In the genomic region with DNA sequence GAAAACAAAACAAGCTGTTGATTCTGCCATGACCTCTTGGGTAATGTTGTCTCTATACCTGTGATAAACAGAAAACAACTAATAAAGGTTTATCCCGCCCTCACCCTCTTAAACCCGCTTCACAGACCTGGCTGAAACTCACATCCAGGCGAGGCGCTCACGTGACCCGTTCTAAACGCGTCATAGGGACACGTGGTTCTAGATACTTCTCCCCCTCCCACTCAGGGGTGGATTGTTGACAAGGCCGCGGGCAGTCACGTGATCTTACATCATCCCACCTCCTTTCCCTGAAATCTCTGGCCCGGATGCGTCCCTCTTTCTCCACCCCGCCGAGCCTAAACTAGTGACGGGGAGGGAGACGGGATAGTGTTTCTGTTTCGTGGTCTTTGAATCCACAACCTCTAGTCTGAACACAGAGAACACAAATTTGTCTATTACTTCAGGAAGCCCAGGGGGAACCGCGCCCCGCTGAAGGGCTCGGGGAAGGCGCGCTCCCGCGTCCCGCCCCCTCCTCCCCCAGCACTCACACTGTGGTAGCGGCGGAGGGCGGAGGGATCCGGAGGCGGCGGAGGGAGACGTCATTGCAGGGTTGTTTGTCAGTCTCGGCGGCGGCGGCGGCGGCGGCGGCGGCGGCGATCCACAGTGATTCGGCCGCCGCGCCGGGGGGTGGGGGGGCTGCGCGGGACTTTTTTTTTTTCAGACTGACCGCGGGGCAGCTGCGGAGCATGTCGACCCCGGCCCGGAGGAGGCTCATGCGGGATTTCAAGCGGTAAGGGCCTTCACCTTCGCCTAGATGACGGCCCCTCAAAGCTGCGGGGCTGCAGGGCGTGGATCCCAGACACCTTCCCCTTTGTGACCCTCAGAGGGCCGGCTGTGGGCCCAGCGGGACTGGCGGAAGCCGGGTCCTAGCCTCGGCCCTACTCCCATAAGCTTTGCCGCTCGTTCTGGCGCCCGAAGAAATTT, we compare ENCODE assay signal across 8 cellular contexts. TPM values are rescaled to one million over a fixed set of nuclear protein-coding genes. Genes with fewer than 3 reads are reported as not detected.
A peak's percentile ranks its signal among the peaks of the same experiment; 100 is the strongest.
DNase-seq lines count a peak whose midpoint lies in the region; ATAC-seq, FAIRE-seq and TF ChIP-seq lines count a peak whose summit lies in the region.

UBE2B (plus strand) TSS at position 699 of the 963 bp plus-strand sequence; CDS start at position 726, 27 bp downstream.

- TF ChIP-seq CTCF in AG10803 (conservative IDR thresholded peaks at IDR 0.05; ENCODE audit: low read length), result no peak

- DNase-seq in AG10803 (ENCODE audit: low read depth) (peak; percentile 100), NCI-H460 (ENCODE audit: extremely low read depth, low read depth) (peak; percentile 99), cerebellar nuclear complex (lab: John Stamatoyannopoulos, UW) (peak; percentile 95 to 99)
- peak; percentile 97 for DNase-seq in activated CD4-positive, CD25-positive, alpha-beta regulatory T cell treated with anti-CD3 and anti-CD28 coated beads, Interleukin-2, amount 50 U/mL, for 72 hours
- DNase-seq in stimulated activated CD4-positive, alpha-beta T cell treated with anti-CD3 and anti-CD28 coated beads, Interleukin-12 subunit alpha, Interleukin-12 subunit beta, amount 100 ng/mL, for 4 hours, result peak; percentile 98

- FAIRE-seq in islet of Langerhans (lab: Jason Lieb, UNC), result peak; percentile 92

- ATAC-seq in GM19043 (IDR thresholded peaks at IDR 0.05; ENCODE audit: low read depth, unreplicated experiment) (peak; percentile 69), HG03378 (IDR thresholded peaks at IDR 0.05; ENCODE audit: unreplicated experiment) (peak; percentile 71)

- peak within 1 kb of the TSS; percentile 97 for H3K4me3 ChIP-seq in AG10803 (ENCODE audit: low read length)

RNA-seq across cellular contexts. Expression of gene UBE2B, which starts in this region (rescaled TPM):
- total RNA-seq in NCI-H460 (2014; rRNA removed; shearing (Covaris generic)), result 40.2 and 48.9 TPM in 2 replicates
- polyA plus RNA-seq in NCI-H460 (2014; cell fraction: nucleus; rRNA removed), result 28.3 and 28.8 TPM in 2 replicates

Comparison
In these comparisons a context has a peak if more than half of its experiments do, and no peak if none do; other contexts are left out.
1. Peak in every context shown above with its lines: DNase-seq, ATAC-seq and H3K4me3 ChIP-seq.